In the genomic region with DNA sequence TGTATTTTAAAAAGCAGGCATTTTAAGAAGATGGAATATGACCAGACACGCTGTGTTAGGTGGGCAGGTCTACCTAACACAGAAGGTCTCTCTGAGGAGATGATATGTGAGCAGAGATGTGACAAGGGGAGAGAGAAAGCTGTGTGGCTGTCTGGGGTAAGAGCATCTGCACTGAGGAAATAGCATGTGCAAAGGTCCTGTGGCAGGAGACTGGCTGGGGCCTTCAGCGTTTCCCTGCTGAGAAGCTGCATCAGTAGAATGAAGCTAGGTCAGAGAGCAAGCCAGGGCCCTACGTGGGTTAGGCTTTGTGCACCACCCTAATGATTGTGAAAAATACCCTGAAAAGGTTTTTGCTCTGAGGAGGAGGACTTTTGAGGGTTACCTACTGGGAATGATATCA, we compare ENCODE assay signal across 26 cellular contexts.
"Had no signal": no experiment of that assay in that cellular context is flagged by ENCODE, and none has a peak within 500 bp of the region (broad histone marks: within the 10 kb centered on the region; RNA-seq: fewer than 3 reads in every experiment).

No MANE protein-coding gene starts in this region.

- H3K4me3 ChIP-seq: coronary artery, dorsolateral prefrontal cortex, esophagus squamous epithelium, gastrocnemius medialis, heart right ventricle, left lung, lower lobe of right lung, mucosa of descending colon had no signal

- H3K4me1 ChIP-seq: esophagus squamous epithelium, gastrocnemius medialis had no signal

- H3K9me3 ChIP-seq: esophagus squamous epithelium, gastrocnemius medialis, heart right ventricle, left lung, lower lobe of right lung, mucosa of descending colon had no signal

- FAIRE-seq: colon, islet of Langerhans, keratinocyte had no signal

- H3K27ac ChIP-seq: coronary artery, dorsolateral prefrontal cortex, epithelial cell of prostate, esophagus squamous epithelium, gastrocnemius medialis, heart right ventricle, left lung, lower lobe of right lung had no signal

- ATAC-seq: esophagus mucosa, gastrocnemius medialis, heart right ventricle, left cardiac atrium, left lung, left ventricle myocardium superior, lower lobe of right lung, mucosa of descending colon had no signal

- DNase-seq: dermis blood vessel endothelial cell; dorsolateral prefrontal cortex; effector CD4-positive, alpha-beta T cell; effector memory CD4-positive, alpha-beta T cell; erythroblast; esophagus squamous epithelium; foreskin fibroblast; foreskin melanocyte; gastrocnemius medialis; glutamatergic neuron; head of caudate nucleus; heart right ventricle; hippocampal formation; left cardiac atrium; left lung; left ventricle myocardium superior; lower lobe of right lung; mesenchymal stem cell; mucosa of descending colon; naive B cell had no signal

- H3K36me3 ChIP-seq: esophagus squamous epithelium, gastrocnemius medialis, heart right ventricle, left lung, lower lobe of right lung had no signal

- H3K27me3 ChIP-seq: esophagus squamous epithelium, gastrocnemius medialis, left lung had no signal
